In genomic region chr15:31160740-31161495, GRCh38 we compare ENCODE assay signal across 34 cellular contexts. TPM values are rescaled to one million over a fixed set of nuclear protein-coding genes. Genes with fewer than 3 reads are reported as not detected.
"Had no signal": no experiment of that assay in that cellular context is flagged by ENCODE, and none has a peak within 500 bp of the region (broad histone marks: within the 10 kb centered on the region; RNA-seq: fewer than 3 reads in every experiment).

No MANE protein-coding gene starts in this region.

- DNase-seq: activated CD4-positive, alpha-beta memory T cell treated with anti-CD3 and anti-CD28 coated beads for 36 hours; activated CD4-positive, alpha-beta T cell treated with anti-CD3 and anti-CD28 coated beads for 4 hours; activated CD8-positive, alpha-beta memory T cell treated with anti-CD3 and anti-CD28 coated beads, Interleukin-2, amount 50 U/mL, for 4 hours; activated gamma-delta T cell; activated naive CD4-positive, alpha-beta T cell treated with anti-CD3 and anti-CD28 coated beads, Interleukin-2, amount 10 ng/mL, durations not matched to agents 7 days and 5 days; activated naive CD8-positive, alpha-beta T cell treated with anti-CD3 and anti-CD28 coated beads, Interleukin-2, amount 10 ng/mL, durations not matched to agents 7 days and 5 days; activated T-cell treated with anti-CD3 and anti-CD28 coated beads, Interleukin-2, amount 50 U/mL, for 24 hours; cerebellar nuclear complex; colonic mucosa; effector CD8-positive, alpha-beta T cell; gastrocnemius medialis; glutamatergic neuron; kidney; left colon; naive B cell; nephron progenitor cell; nucleus accumbens; psoas muscle; stimulated activated CD4-positive, alpha-beta T cell treated with anti-CD3 and anti-CD28 coated beads, Interleukin-4, amount 100 ng/mL, for 1 hour; stimulated activated naive CD8-positive, alpha-beta T cell treated with anti-CD3 and anti-CD28 coated beads, Interleukin-15, amount 100 ng/mL, for 72 hours; substantia nigra; T-helper 1 cell; thyroid gland; upper lobe of right lung had no signal

- H3K36me3 Mint-ChIP-seq: activated CD4-positive, alpha-beta memory T cell treated with anti-CD3 and anti-CD28 coated beads for 36 hours; activated naive CD4-positive, alpha-beta T cell treated with anti-CD3 and anti-CD28 coated beads, Interleukin-2, amount 10 ng/mL, durations not matched to agents 7 days and 5 days; activated naive CD8-positive, alpha-beta T cell treated with anti-CD3 and anti-CD28 coated beads, Interleukin-2, amount 10 ng/mL, durations not matched to agents 7 days and 5 days; brain; naive B cell had no signal

- H2AFZ ChIP-seq: hepatocyte, parathyroid adenoma had no signal

- H3K27ac ChIP-seq: ascending aorta, cardiac muscle cell, colonic mucosa, epithelial cell of prostate, gastrocnemius medialis, hepatocyte, parathyroid adenoma, psoas muscle, spleen, thyroid gland, upper lobe of right lung had no signal

- H3K4me1 ChIP-seq: ascending aorta, colonic mucosa, parathyroid adenoma, spleen, thyroid gland, upper lobe of right lung had no signal

- H3K27me3 Mint-ChIP-seq: activated T-cell treated with anti-CD3 and anti-CD28 coated beads, Interleukin-2, amount 50 U/mL, for 24 hours; brain had no signal

- H3K27ac Mint-ChIP-seq: activated CD4-positive, alpha-beta memory T cell treated with anti-CD3 and anti-CD28 coated beads for 36 hours; activated naive CD4-positive, alpha-beta T cell treated with anti-CD3 and anti-CD28 coated beads, Interleukin-2, amount 10 ng/mL, durations not matched to agents 7 days and 5 days; activated naive CD8-positive, alpha-beta T cell treated with anti-CD3 and anti-CD28 coated beads, Interleukin-2, amount 10 ng/mL, durations not matched to agents 7 days and 5 days; activated T-cell treated with anti-CD3 and anti-CD28 coated beads, Interleukin-2, amount 50 U/mL, for 24 hours; brain; mesothelial cell of epicardium; naive B cell; nephron progenitor cell; T-helper 2 cell treated with Interferon-gamma antibody and Interleukin-4, amounts not matched to agents 5 μg/mL and 100 μg/mL, for 36 hours had no signal

- ATAC-seq: gastrocnemius medialis; left colon; psoas muscle; stimulated activated naive CD8-positive, alpha-beta T cell treated with anti-CD3 and anti-CD28 coated beads, Interleukin-15, amount 100 ng/mL, for 72 hours; upper lobe of right lung had no signal

- H3K4me1 Mint-ChIP-seq: activated naive CD4-positive, alpha-beta T cell treated with anti-CD3 and anti-CD28 coated beads, Interleukin-2, amount 10 ng/mL, durations not matched to agents 7 days and 5 days; activated naive CD8-positive, alpha-beta T cell treated with anti-CD3 and anti-CD28 coated beads, Interleukin-2, amount 10 ng/mL, durations not matched to agents 7 days and 5 days; naive B cell; stimulated activated naive CD8-positive, alpha-beta T cell treated with anti-CD3 and anti-CD28 coated beads, Interleukin-15, amount 100 ng/mL, for 72 hours had no signal

- H3K4me3 ChIP-seq: ascending aorta, cardiac muscle cell, colonic mucosa, gastrocnemius medialis, hepatocyte, psoas muscle, spleen, thyroid gland, upper lobe of right lung had no signal

- H3K36me3 ChIP-seq: ascending aorta, cardiac muscle cell, colonic mucosa, gastrocnemius medialis, spleen, thyroid gland, upper lobe of right lung had no signal

- H3K79me2 ChIP-seq: hepatocyte, parathyroid adenoma had no signal

- H3K9me3 Mint-ChIP-seq: activated CD4-positive, alpha-beta memory T cell treated with anti-CD3 and anti-CD28 coated beads for 36 hours; activated naive CD4-positive, alpha-beta T cell treated with anti-CD3 and anti-CD28 coated beads, Interleukin-2, amount 10 ng/mL, durations not matched to agents 7 days and 5 days; activated naive CD8-positive, alpha-beta T cell treated with anti-CD3 and anti-CD28 coated beads, Interleukin-2, amount 10 ng/mL, durations not matched to agents 7 days and 5 days; activated T-cell treated with anti-CD3 and anti-CD28 coated beads, Interleukin-2, amount 50 U/mL, for 24 hours; naive B cell; stimulated activated naive CD8-positive, alpha-beta T cell treated with anti-CD3 and anti-CD28 coated beads, Interleukin-15, amount 100 ng/mL, for 72 hours; T-helper 2 cell treated with Interferon-gamma antibody and Interleukin-4, amounts not matched to agents 5 μg/mL and 100 μg/mL, for 36 hours had no signal

- H3K4me2 ChIP-seq: hepatocyte had no signal

- H3K9me3 ChIP-seq: ascending aorta, colonic mucosa, gastrocnemius medialis, psoas muscle, spleen, thyroid gland, upper lobe of right lung had no signal

- H3K4me3 Mint-ChIP-seq: activated CD4-positive, alpha-beta memory T cell treated with anti-CD3 and anti-CD28 coated beads for 36 hours; activated naive CD4-positive, alpha-beta T cell treated with anti-CD3 and anti-CD28 coated beads, Interleukin-2, amount 10 ng/mL, durations not matched to agents 7 days and 5 days; activated naive CD8-positive, alpha-beta T cell treated with anti-CD3 and anti-CD28 coated beads, Interleukin-2, amount 10 ng/mL, durations not matched to agents 7 days and 5 days; activated T-cell treated with anti-CD3 and anti-CD28 coated beads, Interleukin-2, amount 50 U/mL, for 24 hours; brain; mesothelial cell of epicardium; naive B cell; nephron progenitor cell; stimulated activated naive CD8-positive, alpha-beta T cell treated with anti-CD3 and anti-CD28 coated beads, Interleukin-15, amount 100 ng/mL, for 72 hours; T-helper 2 cell treated with Interferon-gamma antibody and Interleukin-4, amounts not matched to agents 5 μg/mL and 100 μg/mL, for 36 hours had no signal

- H3K27me3 ChIP-seq: ascending aorta, cardiac muscle cell, colonic mucosa, gastrocnemius medialis, hepatocyte, thyroid gland, upper lobe of right lung had no signal

RNA-seq across cellular contexts. Expression of gene TRPM1, which starts 59.4 kb away (rescaled TPM):
- total RNA-seq: activated CD4-positive, alpha-beta memory T cell treated with anti-CD3 and anti-CD28 coated beads for 36 hours; activated CD8-positive, alpha-beta memory T cell treated with anti-CD3 and anti-CD28 coated beads for 36 hours; activated naive CD8-positive, alpha-beta T cell treated with anti-CD3 and anti-CD28 coated beads, Interleukin-2, amount 10 ng/mL, durations not matched to agents 7 days and 5 days; ascending aorta; cardiac muscle cell; colonic mucosa; gastrocnemius medialis; hepatocyte; kidney; left colon; mesothelial cell of epicardium; psoas muscle; spleen; thyroid gland; upper lobe of right lung had no signal
- polyA plus RNA-seq: cardiac muscle cell, hepatocyte had no signal
